ENCODE assay signal across 13 cellular contexts in the genomic region with DNA sequence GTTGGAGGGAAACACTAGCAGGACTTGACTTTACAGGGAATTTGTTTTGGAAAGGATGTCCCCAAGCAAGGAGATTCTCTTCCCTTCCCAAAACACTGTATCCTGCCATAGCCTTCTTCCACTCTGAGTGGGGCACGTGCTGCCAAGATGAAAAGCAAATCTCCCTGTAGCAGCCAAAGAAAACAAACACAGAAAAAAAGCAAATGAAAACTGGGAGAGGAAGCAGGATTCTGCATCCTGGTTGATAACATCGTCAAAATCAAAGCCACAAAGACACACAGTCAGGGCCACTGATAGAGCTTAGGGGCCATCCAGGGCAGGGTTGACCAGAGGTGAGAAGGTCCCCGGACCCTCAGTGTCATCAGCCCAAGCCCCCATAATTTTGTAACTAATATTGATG. TPM values are rescaled to one million over a fixed set of nuclear protein-coding genes. Genes with fewer than 3 reads are reported as not detected.
DNase-seq lines count a peak whose midpoint lies in the region; ATAC-seq and TF ChIP-seq lines count a peak whose summit lies in the region.
"Had no signal": no experiment of that assay in that cellular context is flagged by ENCODE, and none has a peak within 500 bp of the region (broad histone marks: within the 10 kb centered on the region; RNA-seq: fewer than 3 reads in every experiment).

No MANE protein-coding gene starts in this region.

- H4K20me1 ChIP-seq in GM23338 (replicated peaks; ENCODE audit: insufficient read depth) (no peaks in the 10 kb centered on the region), smooth muscle cell (ENCODE audit: low read depth) (no peaks in the 10 kb centered on the region)

- 91% methylated on average over 3 of the region's 3 CpGs for WGBS in smooth muscle cell (ENCODE audit: low lambda C conversion rate)

- H3K4me1 Mint-ChIP-seq in GM23338 (no peaks in the 10 kb centered on the region; the same call in 1 of the 3 replicates), T-helper 17 cell (peaks cover 23% of the 10 kb centered on the region), mesothelial cell of epicardium (peaks cover 11% of the 10 kb centered on the region)

- 0 out of 2 replicates have a peak, but pooled peaks cover 7% of the 10 kb centered on the region for H3K9me2 ChIP-seq in GM23338 (ENCODE audit: insufficient read depth)

- H3K27ac Mint-ChIP-seq in GM23338 (0 out of 2 replicates have a peak overlapping the region, but pooled peaks have one; percentile 26), T-helper 17 cell (peak overlapping the region; percentile 1), mesothelial cell of epicardium (no peak overlapping the region)

- H3K4me3 Mint-ChIP-seq in GM23338 (no peak overlapping the region), T-helper 17 cell (no peak overlapping the region), mesothelial cell of epicardium (no peak overlapping the region)

- no peak for TF ChIP-seq CTCF in GM23338 (conservative IDR thresholded peaks at IDR 0.05; ENCODE audit: low read depth in 2 of 2)
- no peak for TF ChIP-seq CTCF in left ventricle myocardium inferior (IDR thresholded peaks at IDR 0.05; ENCODE audit: borderline replicate concordance)
- TF ChIP-seq CTCF in smooth muscle cell (IDR thresholded peaks at IDR 0.05; ENCODE audit: borderline replicate concordance, insufficient read depth, poor library complexity, severe bottlenecking) = no peak
- TF ChIP-seq CTCF in mesothelial cell of epicardium (IDR thresholded peaks at IDR 0.05; ENCODE audit: unreplicated experiment) = no peak

- H3K79me2 ChIP-seq in GM23338 (replicated peaks; ENCODE audit: insufficient read depth) = no peaks in the 10 kb centered on the region
- no peaks in the 10 kb centered on the region for H3K79me2 ChIP-seq in smooth muscle cell (ENCODE audit: low read depth)

- H3F3A ChIP-seq in GM23338 (replicated peaks; ENCODE audit: low read depth) (no peaks in the 10 kb centered on the region), smooth muscle cell (ENCODE audit: low read depth) (no peaks in the 10 kb centered on the region)

- no peak overlapping the region for H3K9ac ChIP-seq in smooth muscle cell (ENCODE audit: low read depth)

- H3K36me3 Mint-ChIP-seq in GM23338 (ENCODE audit: low read depth) (no peaks in the 10 kb centered on the region), T-helper 17 cell (ENCODE audit: low read depth) (peaks cover 3% of the 10 kb centered on the region), mesothelial cell of epicardium (no peaks in the 10 kb centered on the region)

- H3K27me3 ChIP-seq in GM23338 (ENCODE audit: insufficient read depth) = no peaks in the 10 kb centered on the region
- no peaks in the 10 kb centered on the region for H3K27me3 ChIP-seq in left ventricle myocardium inferior (ENCODE audit: low read depth)
- no peaks in the 10 kb centered on the region for H3K27me3 ChIP-seq in smooth muscle cell (ENCODE audit: low read depth)

- H3K9me3 ChIP-seq in T-helper 17 cell (ENCODE audit: control insufficient read depth, low read length, poor library complexity, severe bottlenecking) = no peaks in the 10 kb centered on the region
- no peaks in the 10 kb centered on the region for H3K9me3 ChIP-seq in left ventricle myocardium inferior (replicated peaks)
- no peaks in the 10 kb centered on the region for H3K9me3 ChIP-seq in smooth muscle cell (replicated peaks; ENCODE audit: low read depth)

- ATAC-seq in GM23338 = no peak
- ATAC-seq in T-helper 17 cell = no peak
- ATAC-seq in HG02588 (IDR thresholded peaks at IDR 0.05; ENCODE audit: unreplicated experiment) = no peak

- H3K4me2 ChIP-seq in GM23338 = no peak overlapping the region
- H3K4me2 ChIP-seq in smooth muscle cell = no peak overlapping the region

- intact Hi-C loops in left ventricle myocardium inferior (cut with micrococcal nuclease) = loop anchor here (10.0 kb wide), 1 partner anchor 47 kb away; no protein-coding TSS in a partner anchor

- H3K4me3 ChIP-seq in GM23338 = no peak overlapping the region
- peak overlapping the region; percentile 50 for H3K4me3 ChIP-seq in left ventricle myocardium inferior
- no peak overlapping the region for H3K4me3 ChIP-seq in smooth muscle cell

- H2AFZ ChIP-seq in GM23338 = no peak overlapping the region
- peak overlapping the region; percentile 55 for H2AFZ ChIP-seq in smooth muscle cell (ENCODE audit: low read depth)

- no peak for DNase-seq in GM23338 (ENCODE audit: low spot score)
- no peak for DNase-seq in T-helper 17 cell
- DNase-seq in left ventricle myocardium inferior = no peak
- no peak for DNase-seq in smooth muscle cell (lab: John Stamatoyannopoulos, UW; ENCODE audit: unreplicated experiment)
- DNase-seq in hepatic stellate cell (ENCODE audit: low spot score) = no peak
- no peak for DNase-seq in mesothelial cell of epicardium (ENCODE audit: low spot score in 2 of 2, unreplicated experiment in 2 of 2)
- DNase-seq in activated CD4-positive, CD25-positive, alpha-beta regulatory T cell treated with anti-CD3 and anti-CD28 coated beads, Interleukin-2, amount 50 U/mL, for 72 hours = no peak
- DNase-seq: activated CD4-positive, alpha-beta T cell treated with anti-CD3 and anti-CD28 coated beads for 4 hours; activated gamma-delta T cell; caudate nucleus; islet precursor cell; NCI-H1105 treated with DMSO at 0.1 percent for 48 hours had no signal

- H3K27me3 Mint-ChIP-seq in GM23338 (ENCODE audit: insufficient read depth, low read depth, poor library complexity) (no peaks in the 10 kb centered on the region), T-helper 17 cell (peaks cover 7% of the 10 kb centered on the region), mesothelial cell of epicardium (ENCODE audit: low read depth) (no peaks in the 10 kb centered on the region)

- H3K4me1 ChIP-seq in GM23338 (ENCODE audit: insufficient read depth) = no peaks in the 10 kb centered on the region
- peaks cover 21% of the 10 kb centered on the region for H3K4me1 ChIP-seq in left ventricle myocardium inferior
- no peaks in the 10 kb centered on the region for H3K4me1 ChIP-seq in smooth muscle cell (ENCODE audit: low read depth)

- H3K9me3 Mint-ChIP-seq in GM23338 (no peaks in the 10 kb centered on the region; the same call in 2 of the 3 replicates), mesothelial cell of epicardium (no peaks in the 10 kb centered on the region)

- H3K36me3 ChIP-seq in GM23338 (ENCODE audit: insufficient read depth) = no peaks in the 10 kb centered on the region
- no peaks in the 10 kb centered on the region for H3K36me3 ChIP-seq in left ventricle myocardium inferior
- no peaks in the 10 kb centered on the region for H3K36me3 ChIP-seq in smooth muscle cell (ENCODE audit: low read depth)

- H3K27ac ChIP-seq in GM23338 (ENCODE audit: low read depth) (no peak overlapping the region), left ventricle myocardium inferior (replicated peaks) (peak overlapping the region; percentile 89), smooth muscle cell (ENCODE audit: low read depth) (no peak overlapping the region)

TF ChIP-seq in GM23338, 12 proteins besides CTCF, POLR2A, EP300 and RAD21 (continues in another document):
- TF ChIP-seq CREB1 (CRISPR knock-in tag; IDR thresholded peaks at IDR 0.05; ENCODE audit: low read depth) (no peak), EZH2 (IDR thresholded peaks at IDR 0.05; ENCODE audit: low read depth, unreplicated experiment) (no peak), NANOG (IDR thresholded peaks at IDR 0.05; ENCODE audit: borderline replicate concordance) (no peak)
- TF ChIP-seq, protein P1, sequence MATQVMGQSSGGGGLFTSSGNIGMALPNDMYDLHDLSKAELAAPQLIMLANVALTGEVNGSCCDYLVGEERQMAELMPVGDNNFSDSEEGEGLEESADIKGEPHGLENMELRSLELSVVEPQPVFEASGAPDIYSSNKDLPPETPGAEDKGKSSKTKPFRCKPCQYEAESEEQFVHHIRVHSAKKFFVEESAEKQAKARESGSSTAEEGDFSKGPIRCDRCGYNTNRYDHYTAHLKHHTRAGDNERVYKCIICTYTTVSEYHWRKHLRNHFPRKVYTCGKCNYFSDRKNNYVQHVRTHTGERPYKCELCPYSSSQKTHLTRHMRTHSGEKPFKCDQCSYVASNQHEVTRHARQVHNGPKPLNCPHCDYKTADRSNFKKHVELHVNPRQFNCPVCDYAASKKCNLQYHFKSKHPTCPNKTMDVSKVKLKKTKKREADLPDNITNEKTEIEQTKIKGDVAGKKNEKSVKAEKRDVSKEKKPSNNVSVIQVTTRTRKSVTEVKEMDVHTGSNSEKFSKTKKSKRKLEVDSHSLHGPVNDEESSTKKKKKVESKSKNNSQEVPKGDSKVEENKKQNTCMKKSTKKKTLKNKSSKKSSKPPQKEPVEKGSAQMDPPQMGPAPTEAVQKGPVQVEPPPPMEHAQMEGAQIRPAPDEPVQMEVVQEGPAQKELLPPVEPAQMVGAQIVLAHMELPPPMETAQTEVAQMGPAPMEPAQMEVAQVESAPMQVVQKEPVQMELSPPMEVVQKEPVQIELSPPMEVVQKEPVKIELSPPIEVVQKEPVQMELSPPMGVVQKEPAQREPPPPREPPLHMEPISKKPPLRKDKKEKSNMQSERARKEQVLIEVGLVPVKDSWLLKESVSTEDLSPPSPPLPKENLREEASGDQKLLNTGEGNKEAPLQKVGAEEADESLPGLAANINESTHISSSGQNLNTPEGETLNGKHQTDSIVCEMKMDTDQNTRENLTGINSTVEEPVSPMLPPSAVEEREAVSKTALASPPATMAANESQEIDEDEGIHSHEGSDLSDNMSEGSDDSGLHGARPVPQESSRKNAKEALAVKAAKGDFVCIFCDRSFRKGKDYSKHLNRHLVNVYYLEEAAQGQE (IDR thresholded peaks at IDR 0.05; ENCODE audit: unreplicated experiment) = no peak

RNA-seq across cellular contexts. Expression of a gene that starts 16.0 kb away (rescaled TPM):
- 4.1 and 4.3 TPM in 2 replicates for total RNA-seq in GM23338 (2014; rRNA removed; shearing (Covaris generic))
- 7.7 and 8.0 TPM in 2 replicates for polyA plus RNA-seq in GM23338 (2016; fragmentation: Nextera tagmentation; extraction: Ambion mirVana)
- total RNA-seq in T-helper 17 cell = under 1 TPM in 1 of 2 donors, not detected in 1; 0.72 TPM
- total RNA-seq in left ventricle myocardium inferior = 22.6 TPM
- 7.6 and 13.0 TPM in 2 replicates for total RNA-seq in smooth muscle cell
- 4.7 and 6.1 TPM in 2 replicates for polyA plus RNA-seq in smooth muscle cell
- total RNA-seq in mesothelial cell of epicardium = 10.7 to 12.5 TPM (median 12.2 TPM) in 3 replicates

RNA-seq across cellular contexts. Expression of a gene that starts 42.0 kb away (rescaled TPM):
- total RNA-seq in GM23338 (2014; rRNA removed; shearing (Covaris generic)) = 6.0 and 6.1 TPM in 2 replicates
- polyA plus RNA-seq in GM23338 (2016; fragmentation: Nextera tagmentation; extraction: Ambion mirVana) = 2.5 and 2.9 TPM in 2 replicates
- 1 to 10 TPM in 1 of 2 donors, under 1 TPM in 1; 0.50 to 2.1 TPM for total RNA-seq in T-helper 17 cell
- total RNA-seq in left ventricle myocardium inferior = 14.2 TPM
- total RNA-seq in smooth muscle cell = 0.22 and 1.2 TPM in 2 replicates
- 0.05 and 1.3 TPM in 2 replicates for polyA plus RNA-seq in smooth muscle cell
- total RNA-seq in mesothelial cell of epicardium = 1.4 to 1.8 TPM (median 1.7 TPM) in 3 replicates

RNA-seq across cellular contexts. Expression of a gene that starts 54.6 kb away (rescaled TPM):
- 29.7 and 33.9 TPM in 2 replicates for total RNA-seq in GM23338 (2014; rRNA removed; shearing (Covaris generic))
- 33.2 and 34.6 TPM in 2 replicates for polyA plus RNA-seq in GM23338 (2016; fragmentation: Nextera tagmentation; extraction: Ambion mirVana)
- total RNA-seq in T-helper 17 cell = under 1 TPM in 1 of 2 donors, not detected in 1; 0.75 TPM
- 8.3 TPM for total RNA-seq in left ventricle myocardium inferior
- 0.18 and 2.3 TPM in 2 replicates for total RNA-seq in smooth muscle cell
- 0.28 and 0.83 TPM in 2 replicates for polyA plus RNA-seq in smooth muscle cell
- total RNA-seq in mesothelial cell of epicardium = 10.8 to 12.1 TPM (median 11.9 TPM) in 3 replicates
